Comparison of ENCODE assay signal across 16 cellular contexts in genomic region chr5:175494271-175495183, GRCh38. TPM values are rescaled to one million over a fixed set of nuclear protein-coding genes. Genes with fewer than 3 reads are reported as not detected.
DNase-seq lines count a peak whose midpoint lies in the region; ATAC-seq lines count a peak whose summit lies in the region.
"Had no signal": no experiment of that assay in that cellular context is flagged by ENCODE, and none has a peak within 500 bp of the region (broad histone marks: within the 10 kb centered on the region; RNA-seq: fewer than 3 reads in every experiment).

No MANE protein-coding gene starts in this region.

- no peaks in the 10 kb centered on the region for H3K27me3 Mint-ChIP-seq in activated naive CD8-positive, alpha-beta T cell
- H3K27me3 Mint-ChIP-seq: CD8-positive, alpha-beta memory T cell had no signal

- ATAC-seq in activated CD4-positive, CD25-positive, alpha-beta regulatory T cell treated with anti-CD3 and anti-CD28 coated beads, Interleukin-2, amount 50 U/mL, for 24 hours = peak; percentile 80 to 91
- no peak for ATAC-seq in left cardiac atrium
- ATAC-seq: psoas muscle had no signal

- H3K4me1 Mint-ChIP-seq in activated naive CD8-positive, alpha-beta T cell (ENCODE audit: low read depth) = peaks cover 58% of the 10 kb centered on the region

- intact Hi-C loops in posterior cingulate gyrus (cut with DNase I) (no loop called here), left cardiac atrium (cut with DNase I) (no loop called here)

- H3K4me3 Mint-ChIP-seq in activated naive CD8-positive, alpha-beta T cell = peak overlapping the region; percentile 35
- H3K4me3 Mint-ChIP-seq: CD8-positive, alpha-beta memory T cell had no signal

- H3K9me3 Mint-ChIP-seq in activated naive CD8-positive, alpha-beta T cell (ENCODE audit: low read depth) = no peaks in the 10 kb centered on the region
- H3K9me3 Mint-ChIP-seq: CD8-positive, alpha-beta memory T cell had no signal

- H3K36me3 Mint-ChIP-seq in activated naive CD8-positive, alpha-beta T cell = peaks cover 32% of the 10 kb centered on the region

- H3K27ac Mint-ChIP-seq in activated naive CD8-positive, alpha-beta T cell = peak overlapping the region; percentile 94

- no peak for DNase-seq in activated CD4-positive, CD25-positive, alpha-beta regulatory T cell treated with anti-CD3 and anti-CD28 coated beads, Interleukin-2, amount 50 U/mL, for 72 hours
- peak; percentile 52 for DNase-seq in EH (ENCODE audit: low read depth)
- peak; percentile 73 for DNase-seq in iris pigment epithelial cell (ENCODE audit: low read depth)
- no peak for DNase-seq in posterior cingulate gyrus
- no peak for DNase-seq in NCI-H2227 (lab: John Stamatoyannopoulos, UW; ENCODE audit: unreplicated experiment)
- no peak for DNase-seq in left cardiac atrium
- DNase-seq: activated CD8-positive, alpha-beta memory T cell treated with anti-CD3 and anti-CD28 coated beads, Interleukin-2, amount 50 U/mL, for 4 hours; CD8-positive, alpha-beta memory T cell; dermis blood vessel endothelial cell; KG1; NCI-H1417 treated with DMSO at 0.1 percent for 48 hours; NCI-H446 treated with DMSO at 0.1 percent for 48 hours; psoas muscle; SJCRH30 had no signal

RNA-seq across cellular contexts. Expression of gene SFXN1, which starts 16.2 kb away (rescaled TPM):
- 10 to 100 TPM; 30.7 to 39.2 TPM for total RNA-seq in left cardiac atrium

RNA-seq across cellular contexts. Expression of gene DRD1, which starts 50.5 kb away (rescaled TPM):
- total RNA-seq in left cardiac atrium = under 1 TPM; 0.15 to 0.55 TPM
- total RNA-seq: CD8-positive, alpha-beta memory T cell; dermis blood vessel endothelial cell; SJCRH30 had no signal

Comparison
In these comparisons a context has a peak if more than half of its experiments do, and no peak if none do; other contexts are left out.
1. ATAC-seq: peak in activated CD4-positive, CD25-positive, alpha-beta regulatory T cell treated with anti-CD3 and anti-CD28 coated beads, Interleukin-2, amount 50 U/mL, for 24 hours (2 of 2); none in left cardiac atrium (0 of 2).
2. DNase-seq: peak in EH (single experiment) and iris pigment epithelial cell (single experiment); none in activated CD4-positive, CD25-positive, alpha-beta regulatory T cell treated with anti-CD3 and anti-CD28 coated beads, Interleukin-2, amount 50 U/mL, for 72 hours (single experiment), posterior cingulate gyrus (0 of 10), NCI-H2227 (single experiment) and left cardiac atrium (single experiment).